1 cellular context compared by ENCODE assay signal in the genomic region with DNA sequence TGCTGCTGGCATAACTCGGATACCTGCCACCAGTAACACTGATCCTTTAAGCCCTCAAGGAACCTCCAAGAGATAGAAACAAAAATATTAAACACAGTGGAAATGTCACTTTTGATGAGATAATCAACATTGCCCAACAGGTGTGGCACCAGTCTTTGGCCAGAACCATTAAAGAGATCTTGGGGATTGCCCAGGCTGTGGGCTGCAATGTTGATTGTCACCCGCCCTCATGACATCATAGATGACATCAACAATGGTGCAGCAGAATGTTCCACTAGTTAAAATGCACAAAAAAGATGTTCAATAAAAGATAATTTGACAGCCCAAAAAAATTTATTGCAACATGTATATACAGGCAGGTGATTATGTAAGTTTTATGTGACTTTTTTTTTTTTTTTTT.
TF ChIP-seq lines count a peak whose summit lies in the region.

No MANE protein-coding gene starts in this region.

TF ChIP-seq in HEK293, 187 proteins besides CTCF, POLR2A, EP300 and RAD21 (continued from another document):
- TF ChIP-seq, protein P1, sequence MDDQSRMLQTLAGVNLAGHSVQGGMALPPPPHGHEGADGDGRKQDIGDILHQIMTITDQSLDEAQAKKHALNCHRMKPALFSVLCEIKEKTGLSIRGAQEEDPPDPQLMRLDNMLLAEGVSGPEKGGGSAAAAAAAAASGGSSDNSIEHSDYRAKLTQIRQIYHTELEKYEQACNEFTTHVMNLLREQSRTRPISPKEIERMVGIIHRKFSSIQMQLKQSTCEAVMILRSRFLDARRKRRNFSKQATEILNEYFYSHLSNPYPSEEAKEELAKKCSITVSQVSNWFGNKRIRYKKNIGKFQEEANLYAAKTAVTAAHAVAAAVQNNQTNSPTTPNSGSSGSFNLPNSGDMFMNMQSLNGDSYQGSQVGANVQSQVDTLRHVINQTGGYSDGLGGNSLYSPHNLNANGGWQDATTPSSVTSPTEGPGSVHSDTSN (CRISPR knock-in tag; IDR thresholded peaks at IDR 0.05): no peak
- TF ChIP-seq ZNF2 (tag by site-specific recombination; IDR thresholded peaks at IDR 0.05) (no peak), ZNF24 (tag by site-specific recombination; IDR thresholded peaks at IDR 0.05) (no peak), MEIS1 (CRISPR knock-in tag; IDR thresholded peaks at IDR 0.05; ENCODE audit: borderline replicate concordance) (no peak), SETDB1 (IDR thresholded peaks at IDR 0.05; ENCODE audit: insufficient read length, low read length) (no peak), ZSCAN16 (tag by site-specific recombination; IDR thresholded peaks at IDR 0.05) (no peak), ZNF76 (tag by site-specific recombination; IDR thresholded peaks at IDR 0.05; ENCODE audit: borderline replicate concordance, low read depth) (no peak), ZNF660 (tag by site-specific recombination; IDR thresholded peaks at IDR 0.05) (no peak), ZNF311 (tag by site-specific recombination; IDR thresholded peaks at IDR 0.05; ENCODE audit: borderline replicate concordance) (no peak), ZNF426 (tag by site-specific recombination; IDR thresholded peaks at IDR 0.05) (no peak), HOXC10 (CRISPR knock-in tag; IDR thresholded peaks at IDR 0.05) (no peak), ZNF777 (tag by site-specific recombination; IDR thresholded peaks at IDR 0.05; ENCODE audit: borderline replicate concordance) (no peak)
- TF ChIP-seq, protein P2, sequence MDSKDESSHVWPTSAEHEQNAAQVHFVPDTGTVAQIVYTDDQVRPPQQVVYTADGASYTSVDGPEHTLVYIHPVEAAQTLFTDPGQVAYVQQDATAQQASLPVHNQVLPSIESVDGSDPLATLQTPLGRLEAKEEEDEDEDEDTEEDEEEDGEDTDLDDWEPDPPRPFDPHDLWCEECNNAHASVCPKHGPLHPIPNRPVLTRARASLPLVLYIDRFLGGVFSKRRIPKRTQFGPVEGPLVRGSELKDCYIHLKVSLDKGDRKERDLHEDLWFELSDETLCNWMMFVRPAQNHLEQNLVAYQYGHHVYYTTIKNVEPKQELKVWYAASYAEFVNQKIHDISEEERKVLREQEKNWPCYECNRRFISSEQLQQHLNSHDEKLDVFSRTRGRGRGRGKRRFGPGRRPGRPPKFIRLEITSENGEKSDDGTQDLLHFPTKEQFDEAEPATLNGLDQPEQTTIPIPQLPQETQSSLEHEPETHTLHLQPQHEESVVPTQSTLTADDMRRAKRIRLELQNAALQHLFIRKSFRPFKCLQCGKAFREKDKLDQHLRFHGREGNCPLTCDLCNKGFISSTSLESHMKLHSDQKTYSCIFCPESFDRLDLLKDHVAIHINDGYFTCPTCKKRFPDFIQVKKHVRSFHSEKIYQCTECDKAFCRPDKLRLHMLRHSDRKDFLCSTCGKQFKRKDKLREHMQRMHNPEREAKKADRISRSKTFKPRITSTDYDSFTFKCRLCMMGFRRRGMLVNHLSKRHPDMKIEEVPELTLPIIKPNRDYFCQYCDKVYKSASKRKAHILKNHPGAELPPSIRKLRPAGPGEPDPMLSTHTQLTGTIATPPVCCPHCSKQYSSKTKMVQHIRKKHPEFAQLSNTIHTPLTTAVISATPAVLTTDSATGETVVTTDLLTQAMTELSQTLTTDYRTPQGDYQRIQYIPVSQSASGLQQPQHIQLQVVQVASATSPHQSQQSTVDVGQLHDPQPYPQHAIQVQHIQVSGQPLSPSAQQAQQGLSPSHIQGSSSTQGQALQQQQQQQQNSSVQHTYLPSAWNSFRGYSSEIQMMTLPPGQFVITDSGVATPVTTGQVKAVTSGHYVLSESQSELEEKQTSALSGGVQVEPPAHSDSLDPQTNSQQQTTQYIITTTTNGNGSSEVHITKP (tag by site-specific recombination; IDR thresholded peaks at IDR 0.05): peak; percentile 37; the same call in 1 of the 2 replicates
- TF ChIP-seq, protein P3, sequence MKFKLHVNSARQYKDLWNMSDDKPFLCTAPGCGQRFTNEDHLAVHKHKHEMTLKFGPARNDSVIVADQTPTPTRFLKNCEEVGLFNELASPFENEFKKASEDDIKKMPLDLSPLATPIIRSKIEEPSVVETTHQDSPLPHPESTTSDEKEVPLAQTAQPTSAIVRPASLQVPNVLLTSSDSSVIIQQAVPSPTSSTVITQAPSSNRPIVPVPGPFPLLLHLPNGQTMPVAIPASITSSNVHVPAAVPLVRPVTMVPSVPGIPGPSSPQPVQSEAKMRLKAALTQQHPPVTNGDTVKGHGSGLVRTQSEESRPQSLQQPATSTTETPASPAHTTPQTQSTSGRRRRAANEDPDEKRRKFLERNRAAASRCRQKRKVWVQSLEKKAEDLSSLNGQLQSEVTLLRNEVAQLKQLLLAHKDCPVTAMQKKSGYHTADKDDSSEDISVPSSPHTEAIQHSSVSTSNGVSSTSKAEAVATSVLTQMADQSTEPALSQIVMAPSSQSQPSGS (tag by site-specific recombination; IDR thresholded peaks at IDR 0.05; ENCODE audit: low read depth): peak; percentile 14; the same call in 1 of the 2 replicates
- TF ChIP-seq, protein P4, sequence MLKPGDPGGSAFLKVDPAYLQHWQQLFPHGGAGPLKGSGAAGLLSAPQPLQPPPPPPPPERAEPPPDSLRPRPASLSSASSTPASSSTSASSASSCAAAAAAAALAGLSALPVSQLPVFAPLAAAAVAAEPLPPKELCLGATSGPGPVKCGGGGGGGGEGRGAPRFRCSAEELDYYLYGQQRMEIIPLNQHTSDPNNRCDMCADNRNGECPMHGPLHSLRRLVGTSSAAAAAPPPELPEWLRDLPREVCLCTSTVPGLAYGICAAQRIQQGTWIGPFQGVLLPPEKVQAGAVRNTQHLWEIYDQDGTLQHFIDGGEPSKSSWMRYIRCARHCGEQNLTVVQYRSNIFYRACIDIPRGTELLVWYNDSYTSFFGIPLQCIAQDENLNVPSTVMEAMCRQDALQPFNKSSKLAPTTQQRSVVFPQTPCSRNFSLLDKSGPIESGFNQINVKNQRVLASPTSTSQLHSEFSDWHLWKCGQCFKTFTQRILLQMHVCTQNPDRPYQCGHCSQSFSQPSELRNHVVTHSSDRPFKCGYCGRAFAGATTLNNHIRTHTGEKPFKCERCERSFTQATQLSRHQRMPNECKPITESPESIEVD (tag by site-specific recombination; IDR thresholded peaks at IDR 0.05): no peak
- TF ChIP-seq, protein P5, sequence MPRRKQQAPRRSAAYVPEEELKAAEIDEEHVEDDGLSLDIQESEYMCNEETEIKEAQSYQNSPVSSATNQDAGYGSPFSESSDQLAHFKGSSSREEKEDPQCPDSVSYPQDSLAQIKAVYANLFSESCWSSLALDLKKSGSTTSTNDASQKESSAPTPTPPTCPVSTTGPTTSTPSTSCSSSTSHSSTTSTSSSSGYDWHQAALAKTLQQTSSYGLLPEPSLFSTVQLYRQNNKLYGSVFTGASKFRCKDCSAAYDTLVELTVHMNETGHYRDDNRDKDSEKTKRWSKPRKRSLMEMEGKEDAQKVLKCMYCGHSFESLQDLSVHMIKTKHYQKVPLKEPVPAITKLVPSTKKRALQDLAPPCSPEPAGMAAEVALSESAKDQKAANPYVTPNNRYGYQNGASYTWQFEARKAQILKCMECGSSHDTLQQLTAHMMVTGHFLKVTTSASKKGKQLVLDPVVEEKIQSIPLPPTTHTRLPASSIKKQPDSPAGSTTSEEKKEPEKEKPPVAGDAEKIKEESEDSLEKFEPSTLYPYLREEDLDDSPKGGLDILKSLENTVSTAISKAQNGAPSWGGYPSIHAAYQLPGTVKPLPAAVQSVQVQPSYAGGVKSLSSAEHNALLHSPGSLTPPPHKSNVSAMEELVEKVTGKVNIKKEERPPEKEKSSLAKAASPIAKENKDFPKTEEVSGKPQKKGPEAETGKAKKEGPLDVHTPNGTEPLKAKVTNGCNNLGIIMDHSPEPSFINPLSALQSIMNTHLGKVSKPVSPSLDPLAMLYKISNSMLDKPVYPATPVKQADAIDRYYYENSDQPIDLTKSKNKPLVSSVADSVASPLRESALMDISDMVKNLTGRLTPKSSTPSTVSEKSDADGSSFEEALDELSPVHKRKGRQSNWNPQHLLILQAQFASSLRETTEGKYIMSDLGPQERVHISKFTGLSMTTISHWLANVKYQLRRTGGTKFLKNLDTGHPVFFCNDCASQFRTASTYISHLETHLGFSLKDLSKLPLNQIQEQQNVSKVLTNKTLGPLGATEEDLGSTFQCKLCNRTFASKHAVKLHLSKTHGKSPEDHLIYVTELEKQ (tag by site-specific recombination; IDR thresholded peaks at IDR 0.05; ENCODE audit: borderline replicate concordance): no peak
- TF ChIP-seq, protein P6, sequence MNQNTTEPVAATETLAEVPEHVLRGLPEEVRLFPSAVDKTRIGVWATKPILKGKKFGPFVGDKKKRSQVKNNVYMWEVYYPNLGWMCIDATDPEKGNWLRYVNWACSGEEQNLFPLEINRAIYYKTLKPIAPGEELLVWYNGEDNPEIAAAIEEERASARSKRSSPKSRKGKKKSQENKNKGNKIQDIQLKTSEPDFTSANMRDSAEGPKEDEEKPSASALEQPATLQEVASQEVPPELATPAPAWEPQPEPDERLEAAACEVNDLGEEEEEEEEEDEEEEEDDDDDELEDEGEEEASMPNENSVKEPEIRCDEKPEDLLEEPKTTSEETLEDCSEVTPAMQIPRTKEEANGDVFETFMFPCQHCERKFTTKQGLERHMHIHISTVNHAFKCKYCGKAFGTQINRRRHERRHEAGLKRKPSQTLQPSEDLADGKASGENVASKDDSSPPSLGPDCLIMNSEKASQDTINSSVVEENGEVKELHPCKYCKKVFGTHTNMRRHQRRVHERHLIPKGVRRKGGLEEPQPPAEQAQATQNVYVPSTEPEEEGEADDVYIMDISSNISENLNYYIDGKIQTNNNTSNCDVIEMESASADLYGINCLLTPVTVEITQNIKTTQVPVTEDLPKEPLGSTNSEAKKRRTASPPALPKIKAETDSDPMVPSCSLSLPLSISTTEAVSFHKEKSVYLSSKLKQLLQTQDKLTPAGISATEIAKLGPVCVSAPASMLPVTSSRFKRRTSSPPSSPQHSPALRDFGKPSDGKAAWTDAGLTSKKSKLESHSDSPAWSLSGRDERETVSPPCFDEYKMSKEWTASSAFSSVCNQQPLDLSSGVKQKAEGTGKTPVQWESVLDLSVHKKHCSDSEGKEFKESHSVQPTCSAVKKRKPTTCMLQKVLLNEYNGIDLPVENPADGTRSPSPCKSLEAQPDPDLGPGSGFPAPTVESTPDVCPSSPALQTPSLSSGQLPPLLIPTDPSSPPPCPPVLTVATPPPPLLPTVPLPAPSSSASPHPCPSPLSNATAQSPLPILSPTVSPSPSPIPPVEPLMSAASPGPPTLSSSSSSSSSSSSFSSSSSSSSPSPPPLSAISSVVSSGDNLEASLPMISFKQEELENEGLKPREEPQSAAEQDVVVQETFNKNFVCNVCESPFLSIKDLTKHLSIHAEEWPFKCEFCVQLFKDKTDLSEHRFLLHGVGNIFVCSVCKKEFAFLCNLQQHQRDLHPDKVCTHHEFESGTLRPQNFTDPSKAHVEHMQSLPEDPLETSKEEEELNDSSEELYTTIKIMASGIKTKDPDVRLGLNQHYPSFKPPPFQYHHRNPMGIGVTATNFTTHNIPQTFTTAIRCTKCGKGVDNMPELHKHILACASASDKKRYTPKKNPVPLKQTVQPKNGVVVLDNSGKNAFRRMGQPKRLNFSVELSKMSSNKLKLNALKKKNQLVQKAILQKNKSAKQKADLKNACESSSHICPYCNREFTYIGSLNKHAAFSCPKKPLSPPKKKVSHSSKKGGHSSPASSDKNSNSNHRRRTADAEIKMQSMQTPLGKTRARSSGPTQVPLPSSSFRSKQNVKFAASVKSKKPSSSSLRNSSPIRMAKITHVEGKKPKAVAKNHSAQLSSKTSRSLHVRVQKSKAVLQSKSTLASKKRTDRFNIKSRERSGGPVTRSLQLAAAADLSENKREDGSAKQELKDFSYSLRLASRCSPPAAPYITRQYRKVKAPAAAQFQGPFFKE (tag by site-specific recombination; IDR thresholded peaks at IDR 0.05; ENCODE audit: borderline replicate concordance): no peak
- TF ChIP-seq, protein P7, sequence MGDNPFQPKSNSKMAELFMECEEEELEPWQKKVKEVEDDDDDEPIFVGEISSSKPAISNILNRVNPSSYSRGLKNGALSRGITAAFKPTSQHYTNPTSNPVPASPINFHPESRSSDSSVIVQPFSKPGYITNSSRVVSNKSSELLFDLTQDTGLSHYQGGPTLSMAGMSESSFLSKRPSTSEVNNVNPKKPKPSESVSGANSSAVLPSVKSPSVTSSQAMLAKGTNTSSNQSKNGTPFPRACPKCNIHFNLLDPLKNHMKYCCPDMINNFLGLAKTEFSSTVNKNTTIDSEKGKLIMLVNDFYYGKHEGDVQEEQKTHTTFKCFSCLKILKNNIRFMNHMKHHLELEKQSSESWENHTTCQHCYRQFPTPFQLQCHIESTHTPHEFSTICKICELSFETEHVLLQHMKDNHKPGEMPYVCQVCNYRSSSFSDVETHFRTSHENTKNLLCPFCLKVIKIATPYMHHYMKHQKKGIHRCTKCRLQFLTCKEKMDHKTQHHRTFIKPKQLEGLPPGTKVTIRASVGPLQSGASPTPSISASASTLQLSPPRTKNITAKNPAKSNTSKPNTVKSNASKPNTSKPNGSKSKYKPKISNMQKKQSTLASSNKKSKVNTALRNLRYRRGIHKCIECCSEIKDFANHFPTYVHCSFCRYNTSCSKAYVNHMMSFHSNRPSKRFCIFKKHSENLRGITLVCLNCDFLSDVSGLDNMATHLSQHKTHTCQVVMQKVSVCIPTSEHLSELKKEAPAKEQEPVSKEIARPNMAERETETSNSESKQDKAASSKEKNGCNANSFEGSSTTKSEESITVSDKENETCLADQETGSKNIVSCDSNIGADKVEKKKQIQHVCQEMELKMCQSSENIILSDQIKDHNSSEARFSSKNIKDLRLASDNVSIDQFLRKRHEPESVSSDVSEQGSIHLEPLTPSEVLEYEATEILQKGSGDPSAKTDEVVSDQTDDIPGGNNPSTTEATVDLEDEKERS (tag by site-specific recombination; IDR thresholded peaks at IDR 0.05): no peak
